ENCODE assay signal across 11 cellular contexts in the genomic region with DNA sequence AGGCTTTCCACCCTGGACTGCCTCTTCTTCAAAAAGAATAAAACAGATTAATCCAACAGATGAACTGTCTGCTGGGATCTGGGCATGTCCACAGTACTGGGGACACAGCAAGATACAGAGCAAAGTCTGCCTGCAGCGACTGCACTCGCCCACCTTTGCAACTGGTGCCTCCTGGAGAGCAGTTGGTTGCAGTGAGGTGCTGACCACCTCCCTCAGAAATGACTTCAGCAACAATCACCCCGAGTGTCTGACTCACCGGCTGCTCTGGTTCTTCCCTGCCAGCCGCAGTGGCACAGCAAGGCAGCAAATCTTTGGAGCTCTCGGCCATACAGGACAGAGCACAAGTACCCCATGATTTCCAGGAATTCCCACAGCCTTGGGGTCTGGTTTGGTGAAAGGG.
DNase-seq lines count a peak whose midpoint lies in the region; ATAC-seq and TF ChIP-seq lines count a peak whose summit lies in the region.
"Had no signal": no experiment of that assay in that cellular context is flagged by ENCODE, and none has a peak within 500 bp of the region (broad histone marks: within the 10 kb centered on the region; RNA-seq: fewer than 3 reads in every experiment).

No MANE protein-coding gene starts in this region.

- no peak for ATAC-seq in stimulated activated naive CD8-positive, alpha-beta T cell treated with anti-CD3 and anti-CD28 coated beads, Interleukin-15, Interleukin-2, amounts not matched to agents 100 U/mL and 50 U/mL, for 24 hours

- peak overlapping the region; percentile 35 for H3K27ac Mint-ChIP-seq in activated T-cell treated with anti-CD3 and anti-CD28 coated beads, Interleukin-2, amount 50 U/mL, for 24 hours
- H3K27ac Mint-ChIP-seq: activated naive CD4-positive, alpha-beta T cell treated with anti-CD3 and anti-CD28 coated beads, Interleukin-2, amount 50 U/mL, for 24 hours had no signal

- DNase-seq in activated T-cell treated with anti-CD3 and anti-CD28 coated beads, Interleukin-2, amount 50 U/mL, for 24 hours, result no peak
- DNase-seq in activated T-cell treated with anti-CD3 and anti-CD28 coated beads for 4 hours (no peak), RPMI8226 (peak; percentile 38), fibroblast of mammary gland (ENCODE audit: low read depth) (peak; percentile 71), germinal center (ENCODE audit: low spot score) (no peak), SHP77 (lab: John Stamatoyannopoulos, UW) (no peak), NCI-H748 (lab: John Stamatoyannopoulos, UW; ENCODE audit: unreplicated experiment) (no peak)
- DNase-seq in stimulated activated naive CD8-positive, alpha-beta T cell treated with anti-CD3 and anti-CD28 coated beads, Interleukin-15, Interleukin-2, amounts not matched to agents 100 U/mL and 50 U/mL, for 24 hours, result peak; percentile 24
- DNase-seq: Right ventricle myocardium superior had no signal

- H3K4me3 ChIP-seq in fibroblast of mammary gland (ENCODE audit: control insufficient read depth, low read depth, low read length), result no peak overlapping the region

- no peak for TF ChIP-seq CTCF in fibroblast of mammary gland (conservative IDR thresholded peaks at IDR 0.05; ENCODE audit: control insufficient read depth, insufficient read depth, low read depth, low read length)

- H3K4me3 Mint-ChIP-seq in activated T-cell treated with anti-CD3 and anti-CD28 coated beads, Interleukin-2, amount 50 U/mL, for 24 hours, result peak overlapping the region; percentile 25
- H3K4me3 Mint-ChIP-seq: activated naive CD4-positive, alpha-beta T cell treated with anti-CD3 and anti-CD28 coated beads, Interleukin-2, amount 50 U/mL, for 24 hours; neural crest cell had no signal

- peaks cover 71% of the 10 kb centered on the region for H3K4me1 Mint-ChIP-seq in activated T-cell treated with anti-CD3 and anti-CD28 coated beads, Interleukin-2, amount 50 U/mL, for 24 hours (ENCODE audit: low read depth)

- peaks cover 33% of the 10 kb centered on the region for H3K27me3 Mint-ChIP-seq in activated T-cell treated with anti-CD3 and anti-CD28 coated beads, Interleukin-2, amount 50 U/mL, for 24 hours
- H3K27me3 Mint-ChIP-seq: activated naive CD4-positive, alpha-beta T cell treated with anti-CD3 and anti-CD28 coated beads, Interleukin-2, amount 50 U/mL, for 24 hours had no signal

- no peaks in the 10 kb centered on the region for H3K9me3 Mint-ChIP-seq in activated T-cell treated with anti-CD3 and anti-CD28 coated beads, Interleukin-2, amount 50 U/mL, for 24 hours
- H3K9me3 Mint-ChIP-seq: activated naive CD4-positive, alpha-beta T cell treated with anti-CD3 and anti-CD28 coated beads, Interleukin-2, amount 50 U/mL, for 24 hours; neural crest cell had no signal

- H3K36me3 Mint-ChIP-seq in activated T-cell treated with anti-CD3 and anti-CD28 coated beads, Interleukin-2, amount 50 U/mL, for 24 hours (ENCODE audit: low read depth), result no peaks in the 10 kb centered on the region
- H3K36me3 Mint-ChIP-seq: activated naive CD4-positive, alpha-beta T cell treated with anti-CD3 and anti-CD28 coated beads, Interleukin-2, amount 50 U/mL, for 24 hours had no signal

Comparison
In these comparisons a context has a peak if more than half of its experiments do, and no peak if none do; other contexts are left out.
1. DNase-seq: peak in RPMI8226 (single experiment), fibroblast of mammary gland (single experiment) and stimulated activated naive CD8-positive, alpha-beta T cell treated with anti-CD3 and anti-CD28 coated beads, Interleukin-15, Interleukin-2, amounts not matched to agents 100 U/mL and 50 U/mL, for 24 hours (single experiment); none in activated T-cell treated with anti-CD3 and anti-CD28 coated beads, Interleukin-2, amount 50 U/mL, for 24 hours (single experiment), activated T-cell treated with anti-CD3 and anti-CD28 coated beads for 4 hours (single experiment), germinal center (single experiment), SHP77 (0 of 2) and NCI-H748 (single experiment).